1 cellular context compared by ENCODE assay signal in the genomic region with DNA sequence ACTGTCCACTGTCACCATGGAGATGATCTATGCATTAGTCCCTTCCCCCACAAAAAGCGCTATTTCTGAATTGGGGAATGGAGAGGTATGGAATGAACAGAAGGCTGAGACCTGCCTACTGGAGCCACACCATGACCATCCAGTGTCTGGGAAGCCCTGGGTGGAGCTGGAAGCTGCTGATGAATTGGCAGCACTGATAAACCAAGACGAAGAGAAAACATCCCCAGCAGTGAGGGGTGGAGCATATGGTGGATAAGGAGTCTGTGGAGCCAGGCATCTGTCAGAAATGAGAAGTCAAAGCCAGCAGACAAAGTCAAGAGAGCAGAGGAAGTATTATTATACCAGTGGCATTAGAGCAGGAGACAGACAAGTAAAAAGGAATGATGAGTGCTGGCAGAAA.
TF ChIP-seq lines count a peak whose summit lies in the region.

No MANE protein-coding gene starts in this region.

TF ChIP-seq in K562, 482 proteins besides CTCF, POLR2A, EP300 and RAD21 (continued from another document):
- TF ChIP-seq, protein P1, sequence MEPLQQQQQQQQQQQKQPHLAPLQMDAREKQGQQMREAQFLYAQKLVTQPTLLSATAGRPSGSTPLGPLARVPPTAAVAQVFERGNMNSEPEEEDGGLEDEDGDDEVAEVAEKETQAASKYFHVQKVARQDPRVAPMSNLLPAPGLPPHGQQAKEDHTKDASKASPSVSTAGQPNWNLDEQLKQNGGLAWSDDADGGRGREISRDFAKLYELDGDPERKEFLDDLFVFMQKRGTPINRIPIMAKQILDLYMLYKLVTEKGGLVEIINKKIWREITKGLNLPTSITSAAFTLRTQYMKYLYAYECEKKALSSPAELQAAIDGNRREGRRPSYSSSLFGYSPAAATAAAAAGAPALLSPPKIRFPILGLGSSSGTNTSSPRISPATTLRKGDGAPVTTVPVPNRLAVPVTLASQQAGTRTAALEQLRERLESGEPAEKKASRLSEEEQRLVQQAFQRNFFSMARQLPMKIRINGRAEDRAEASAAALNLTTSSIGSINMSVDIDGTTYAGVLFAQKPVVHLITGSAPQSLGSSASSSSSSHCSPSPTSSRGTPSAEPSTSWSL (CRISPR knock-in tag; IDR thresholded peaks at IDR 0.05; ENCODE audit: borderline replicate concordance): no peak
- TF ChIP-seq CBX3 (IDR thresholded peaks at IDR 0.05; ENCODE audit: borderline replicate concordance in 1 of 2, low read length in 2 of 2): no peak
- TF ChIP-seq, protein P2, sequence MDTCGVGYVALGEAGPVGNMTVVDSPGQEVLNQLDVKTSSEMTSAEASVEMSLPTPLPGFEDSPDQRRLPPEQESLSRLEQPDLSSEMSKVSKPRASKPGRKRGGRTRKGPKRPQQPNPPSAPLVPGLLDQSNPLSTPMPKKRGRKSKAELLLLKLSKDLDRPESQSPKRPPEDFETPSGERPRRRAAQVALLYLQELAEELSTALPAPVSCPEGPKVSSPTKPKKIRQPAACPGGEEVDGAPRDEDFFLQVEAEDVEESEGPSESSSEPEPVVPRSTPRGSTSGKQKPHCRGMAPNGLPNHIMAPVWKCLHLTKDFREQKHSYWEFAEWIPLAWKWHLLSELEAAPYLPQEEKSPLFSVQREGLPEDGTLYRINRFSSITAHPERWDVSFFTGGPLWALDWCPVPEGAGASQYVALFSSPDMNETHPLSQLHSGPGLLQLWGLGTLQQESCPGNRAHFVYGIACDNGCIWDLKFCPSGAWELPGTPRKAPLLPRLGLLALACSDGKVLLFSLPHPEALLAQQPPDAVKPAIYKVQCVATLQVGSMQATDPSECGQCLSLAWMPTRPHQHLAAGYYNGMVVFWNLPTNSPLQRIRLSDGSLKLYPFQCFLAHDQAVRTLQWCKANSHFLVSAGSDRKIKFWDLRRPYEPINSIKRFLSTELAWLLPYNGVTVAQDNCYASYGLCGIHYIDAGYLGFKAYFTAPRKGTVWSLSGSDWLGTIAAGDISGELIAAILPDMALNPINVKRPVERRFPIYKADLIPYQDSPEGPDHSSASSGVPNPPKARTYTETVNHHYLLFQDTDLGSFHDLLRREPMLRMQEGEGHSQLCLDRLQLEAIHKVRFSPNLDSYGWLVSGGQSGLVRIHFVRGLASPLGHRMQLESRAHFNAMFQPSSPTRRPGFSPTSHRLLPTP (IDR thresholded peaks at IDR 0.05; ENCODE audit: borderline replicate concordance, extremely low read depth, insufficient read length): no peak
